Comparison of ENCODE assay signal across 29 cellular contexts in the genomic region with DNA sequence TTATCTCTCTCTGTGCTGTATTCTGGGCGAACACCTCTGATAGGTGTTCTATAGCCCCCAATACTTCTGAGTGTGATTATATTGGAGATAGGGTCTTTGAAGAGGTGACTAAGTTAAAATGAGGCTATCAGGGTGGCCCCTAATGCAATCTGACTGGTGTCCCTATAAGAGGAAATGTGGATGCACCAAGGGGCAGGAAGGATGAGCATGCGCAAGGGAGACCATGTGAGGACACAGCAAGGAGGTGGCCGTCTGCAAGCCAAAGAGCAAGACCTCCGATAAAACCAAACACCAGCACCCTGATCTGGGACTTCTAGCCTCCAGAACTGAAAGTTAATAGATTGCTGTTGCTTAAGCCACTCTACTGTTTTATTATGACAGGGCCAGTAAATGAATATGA.
"Had no signal": no experiment of that assay in that cellular context is flagged by ENCODE, and none has a peak within 500 bp of the region (broad histone marks: within the 10 kb centered on the region; RNA-seq: fewer than 3 reads in every experiment).

No MANE protein-coding gene starts in this region.

- H3K4me3 Mint-ChIP-seq: activated CD4-positive, alpha-beta memory T cell treated with anti-CD3 and anti-CD28 coated beads for 36 hours; activated CD4-positive, alpha-beta T cell treated with anti-CD3 and anti-CD28 coated beads for 36 hours; activated CD4-positive, alpha-beta T cell treated with anti-CD3 and anti-CD28 coated beads, Interleukin-2, amount 10 ng/mL, durations not matched to agents 24 days and 14 days; activated CD8-positive, alpha-beta memory T cell treated with anti-CD3 and anti-CD28 coated beads, Interleukin-2, amount 10 ng/mL, durations not matched to agents 7 days and 5 days; activated CD8-positive, alpha-beta T cell treated with anti-CD3 and anti-CD28 coated beads, Interleukin-2, amount 10 ng/mL, durations not matched to agents 7 days and 5 days; activated naive CD4-positive, alpha-beta T cell treated with anti-CD3 and anti-CD28 coated beads, Interleukin-2, amount 10 ng/mL, durations not matched to agents 7 days and 5 days; activated naive CD8-positive, alpha-beta T cell treated with anti-CD3 and anti-CD28 coated beads, Interleukin-2, amount 10 ng/mL, durations not matched to agents 7 days and 5 days; activated T-cell treated with anti-CD3 and anti-CD28 coated beads, Interleukin-2, amount 50 U/mL, for 24 hours; activated T-cell treated with anti-CD3 and anti-CD28 coated beads, Interleukin-2, amount 50 U/mL, for 72 hours; brain; endodermal cell had no signal

- H3K9me3 ChIP-seq: colonic mucosa had no signal

- H3K27ac Mint-ChIP-seq: activated CD4-positive, alpha-beta memory T cell treated with anti-CD3 and anti-CD28 coated beads for 36 hours; activated CD4-positive, alpha-beta T cell treated with anti-CD3 and anti-CD28 coated beads for 36 hours; activated CD4-positive, alpha-beta T cell treated with anti-CD3 and anti-CD28 coated beads, Interleukin-2, amount 10 ng/mL, durations not matched to agents 24 days and 14 days; activated CD8-positive, alpha-beta memory T cell treated with anti-CD3 and anti-CD28 coated beads, Interleukin-2, amount 10 ng/mL, durations not matched to agents 7 days and 5 days; activated CD8-positive, alpha-beta T cell treated with anti-CD3 and anti-CD28 coated beads, Interleukin-2, amount 10 ng/mL, durations not matched to agents 7 days and 5 days; activated naive CD4-positive, alpha-beta T cell treated with anti-CD3 and anti-CD28 coated beads, Interleukin-2, amount 10 ng/mL, durations not matched to agents 7 days and 5 days; activated naive CD4-positive, alpha-beta T cell treated with anti-CD3 and anti-CD28 coated beads, Interleukin-2, amount 50 U/mL, for 72 hours; activated naive CD8-positive, alpha-beta T cell treated with anti-CD3 and anti-CD28 coated beads, Interleukin-2, amount 10 ng/mL, durations not matched to agents 7 days and 5 days; activated T-cell treated with anti-CD3 and anti-CD28 coated beads, Interleukin-2, amount 50 U/mL, for 24 hours; activated T-cell treated with anti-CD3 and anti-CD28 coated beads, Interleukin-2, amount 50 U/mL, for 72 hours; brain; endodermal cell had no signal

- H3K4me1 ChIP-seq: ascending aorta, breast epithelium, colonic mucosa, esophagus squamous epithelium, gastroesophageal sphincter, heart right ventricle had no signal

- H3K36me3 ChIP-seq: ascending aorta, breast epithelium, cardiac muscle cell, colonic mucosa, esophagus squamous epithelium, gastroesophageal sphincter, heart right ventricle had no signal

- H3K4me3 ChIP-seq: ascending aorta, breast epithelium, cardiac muscle cell, colonic mucosa, esophagus squamous epithelium, gastroesophageal sphincter, heart right ventricle had no signal

- H3K36me3 Mint-ChIP-seq: activated naive CD4-positive, alpha-beta T cell treated with anti-CD3 and anti-CD28 coated beads, Interleukin-2, amount 10 ng/mL, durations not matched to agents 7 days and 5 days; brain had no signal

- ATAC-seq: activated CD4-positive, alpha-beta T cell treated with anti-CD3 and anti-CD28 coated beads for 36 hours; activated CD8-positive, alpha-beta memory T cell treated with anti-CD3 and anti-CD28 coated beads, Interleukin-2, amount 10 ng/mL, durations not matched to agents 7 days and 5 days; activated CD8-positive, alpha-beta T cell treated with anti-CD3 and anti-CD28 coated beads, Interleukin-2, amount 10 ng/mL, durations not matched to agents 7 days and 5 days; activated naive CD4-positive, alpha-beta T cell treated with anti-CD3 and anti-CD28 coated beads, Interleukin-2, amount 50 U/mL, for 72 hours; activated T-cell treated with anti-CD3 and anti-CD28 coated beads, Interleukin-2, amount 50 U/mL, for 72 hours; gastroesophageal sphincter; heart right ventricle had no signal

- DNase-seq: activated CD4-positive, alpha-beta memory T cell treated with anti-CD3 and anti-CD28 coated beads for 36 hours; activated CD4-positive, alpha-beta T cell treated with anti-CD3 and anti-CD28 coated beads for 36 hours; activated CD4-positive, alpha-beta T cell treated with anti-CD3 and anti-CD28 coated beads, Interleukin-2, amount 10 ng/mL, durations not matched to agents 24 days and 14 days; activated CD4-positive, CD25-positive, alpha-beta regulatory T cell; activated CD4-positive, CD25-positive, alpha-beta regulatory T cell treated with anti-CD3 and anti-CD28 coated beads, Interleukin-2, amount 50 U/mL, for 72 hours; activated CD8-positive, alpha-beta memory T cell treated with anti-CD3 and anti-CD28 coated beads, Interleukin-2, amount 10 ng/mL, durations not matched to agents 7 days and 5 days; activated CD8-positive, alpha-beta memory T cell treated with anti-CD3 and anti-CD28 coated beads, Interleukin-2, amount 50 U/mL, for 4 hours; activated CD8-positive, alpha-beta T cell treated with anti-CD3 and anti-CD28 coated beads, Interleukin-2, amount 10 ng/mL, durations not matched to agents 7 days and 5 days; activated gamma-delta T cell; activated naive CD4-positive, alpha-beta T cell; activated naive CD4-positive, alpha-beta T cell treated with anti-CD3 and anti-CD28 coated beads, Interleukin-2, amount 10 ng/mL, durations not matched to agents 7 days and 5 days; activated naive CD8-positive, alpha-beta T cell treated with anti-CD3 and anti-CD28 coated beads, Interleukin-2, amount 10 ng/mL, durations not matched to agents 7 days and 5 days; activated T-cell treated with anti-CD3 and anti-CD28 coated beads, Interleukin-2, amount 50 U/mL, for 24 hours; activated T-cell treated with anti-CD3 and anti-CD28 coated beads, Interleukin-2, amount 50 U/mL, for 72 hours; central memory CD4-positive, alpha-beta T cell; cerebellar nuclear complex; colonic mucosa; effector CD8-positive, alpha-beta T cell; endodermal cell; esophagus squamous epithelium; foreskin melanocyte; heart right ventricle; T-helper 2 cell had no signal

- H3K27me3 ChIP-seq: ascending aorta, breast epithelium, cardiac muscle cell, colonic mucosa, esophagus squamous epithelium had no signal

- H3K27ac ChIP-seq: ascending aorta, breast epithelium, cardiac muscle cell, colonic mucosa, esophagus squamous epithelium, gastroesophageal sphincter, heart right ventricle had no signal

- H3K27me3 Mint-ChIP-seq: activated CD4-positive, alpha-beta memory T cell treated with anti-CD3 and anti-CD28 coated beads for 36 hours; activated CD4-positive, alpha-beta T cell treated with anti-CD3 and anti-CD28 coated beads for 36 hours; activated CD4-positive, alpha-beta T cell treated with anti-CD3 and anti-CD28 coated beads, Interleukin-2, amount 10 ng/mL, durations not matched to agents 24 days and 14 days; activated CD8-positive, alpha-beta memory T cell treated with anti-CD3 and anti-CD28 coated beads, Interleukin-2, amount 10 ng/mL, durations not matched to agents 7 days and 5 days; activated naive CD8-positive, alpha-beta T cell treated with anti-CD3 and anti-CD28 coated beads, Interleukin-2, amount 10 ng/mL, durations not matched to agents 7 days and 5 days had no signal
